Comparison of ENCODE assay signal across 21 cellular contexts in genomic region chr20:50376888-50377459, GRCh38.
DNase-seq lines count a peak whose midpoint lies in the region; ATAC-seq, FAIRE-seq and TF ChIP-seq lines count a peak whose summit lies in the region.
"Had no signal": no experiment of that assay in that cellular context is flagged by ENCODE, and none has a peak within 500 bp of the region (broad histone marks: within the 10 kb centered on the region; RNA-seq: fewer than 3 reads in every experiment).

No MANE protein-coding gene starts in this region.

- H3K4me1 Mint-ChIP-seq in CD14-positive monocyte = peaks cover 51% of the 10 kb centered on the region

- no peaks in the 10 kb centered on the region for H3K79me2 ChIP-seq in keratinocyte (ENCODE audit: control insufficient read depth, insufficient read depth, low read length)

- H3K4me2 ChIP-seq in BLaER1 = peak overlapping the region; percentile 1; the same call in 1 of the 2 replicates
- H3K4me2 ChIP-seq in keratinocyte (ENCODE audit: control insufficient read depth, extremely low read depth, insufficient read depth, low read depth, low read length) = no peak overlapping the region

- no peaks in the 10 kb centered on the region for H3K27me3 ChIP-seq in BLaER1
- no peaks in the 10 kb centered on the region for H3K27me3 ChIP-seq in RWPE2 (ENCODE audit: insufficient read depth, poor library complexity, severe bottlenecking)
- H3K27me3 ChIP-seq in keratinocyte (ENCODE audit: control insufficient read depth, extremely low read depth, insufficient read depth, low read length) = no peaks in the 10 kb centered on the region
- H3K27me3 ChIP-seq: ascending aorta, esophagus squamous epithelium, tibial artery had no signal

- intact Hi-C loops in CD14-positive monocyte (cut with micrococcal nuclease) = no loop called here

- peaks cover 0 to 2% (median 0%) of the 10 kb centered on the region in 7 donors for H3K9me3 Mint-ChIP-seq in CD14-positive monocyte
- H3K9me3 Mint-ChIP-seq: CD4-positive, alpha-beta T cell; naive thymus-derived CD8-positive, alpha-beta T cell had no signal

- H3K4me1 ChIP-seq in BLaER1 = peaks cover 35% of the 10 kb centered on the region
- peaks cover 55% of the 10 kb centered on the region for H3K4me1 ChIP-seq in RWPE2 (ENCODE audit: insufficient read depth, poor library complexity, severe bottlenecking)
- H3K4me1 ChIP-seq in keratinocyte (ENCODE audit: control insufficient read depth, extremely low read depth, insufficient read depth, low read length) = peaks cover 33% of the 10 kb centered on the region

- dilution Hi-C loops in keratinocyte (cut with MboI; ENCODE audit: extremely low pct_ligation_motif_present, low sequenced_read_pairs) = no loop called here

- H3K36me3 Mint-ChIP-seq in CD14-positive monocyte = peaks cover 0 to 2% of the 10 kb centered on the region in 2 donors
- H3K36me3 Mint-ChIP-seq: naive thymus-derived CD8-positive, alpha-beta T cell had no signal

- H3K9me1 ChIP-seq in keratinocyte (ENCODE audit: control insufficient read depth, extremely low read depth, insufficient read depth, low read length) = peaks cover 2% of the 10 kb centered on the region

- H3K9ac ChIP-seq in BLaER1 (no peak overlapping the region), keratinocyte (ENCODE audit: control insufficient read depth, extremely low read depth, insufficient read depth, low read length) (peak overlapping the region; percentile 40)

- no peak overlapping the region for H3K4me3 Mint-ChIP-seq in CD14-positive monocyte
- H3K4me3 Mint-ChIP-seq: CD4-positive, alpha-beta T cell had no signal

- no peak for FAIRE-seq in keratinocyte (lab: Jason Lieb, UNC)
- FAIRE-seq: GM19239 had no signal

- H3K4me3 ChIP-seq in BLaER1 (no peak overlapping the region), RWPE2 (ENCODE audit: severe bottlenecking) (no peak overlapping the region), keratinocyte (ENCODE audit: control insufficient read depth in 2 of 3, extremely low read depth in 1 of 3, insufficient read depth in 2 of 3, low read depth in 1 of 3, low read length in 3 of 3) (no peak overlapping the region)
- H3K4me3 ChIP-seq: ascending aorta, esophagus squamous epithelium, tibial artery had no signal

- H4K20me1 ChIP-seq in BLaER1 = no peaks in the 10 kb centered on the region
- H4K20me1 ChIP-seq in keratinocyte (ENCODE audit: control insufficient read depth, extremely low read depth, insufficient read depth, low read length) = no peaks in the 10 kb centered on the region

- peak overlapping the region; percentile 38 for H2AFZ ChIP-seq in keratinocyte (ENCODE audit: control insufficient read depth, low read length)

- H3K27ac ChIP-seq in BLaER1 = no peak overlapping the region
- H3K27ac ChIP-seq in RWPE2 (ENCODE audit: poor library complexity, severe bottlenecking) = peak overlapping the region; percentile 54
- no peak overlapping the region for H3K27ac ChIP-seq in keratinocyte (ENCODE audit: control insufficient read depth, insufficient read depth, low read length)
- H3K27ac ChIP-seq: ascending aorta, esophagus squamous epithelium, tibial artery had no signal

- TF ChIP-seq CTCF in RWPE2 (IDR thresholded peaks at IDR 0.05; ENCODE audit: poor library complexity, severe bottlenecking) = no peak
- TF ChIP-seq CTCF in keratinocyte (optimal IDR thresholded peaks at IDR 0.05 in 1 of 3, IDR thresholded peaks at IDR 0.05 in 1 of 3, conservative IDR thresholded peaks at IDR 0.05 in 1 of 3; ENCODE audit: extremely low read depth in 1 of 3, insufficient read depth in 2 of 3, low read length in 3 of 3) = no peak
- TF ChIP-seq CTCF in CD14-positive monocyte (IDR thresholded peaks at IDR 0.05) = no peak

- DNase-seq in ELR (ENCODE audit: low read depth) = peak; percentile 74
- peak; percentile 97 for DNase-seq in RWPE2 (ENCODE audit: low spot score)
- no peak for DNase-seq in keratinocyte (ENCODE audit: low read depth, low spot score)
- no peak for DNase-seq in CD14-positive monocyte (ENCODE audit: low spot score)
- DNase-seq in NCI-H128 (lab: John Stamatoyannopoulos, UW; ENCODE audit: unreplicated experiment) = no peak
- DNase-seq in CD1c-positive myeloid dendritic cell (ENCODE audit: extremely low spot score) = no peak
- DNase-seq: CD4-positive, alpha-beta T cell; esophagus squamous epithelium; KBM-7; NCI-H1694 treated with DMSO at 0.1 percent for 48 hours; NCI-H524 treated with DMSO at 0.1 percent for 48 hours; retina; SHP77; stimulated activated CD4-positive, alpha-beta T cell treated with anti-CD3 and anti-CD28 coated beads, Interleukin-2, amount 100 ng/mL, for 24 hours; tibial artery had no signal

- H3K9me3 ChIP-seq in BLaER1 = no peaks in the 10 kb centered on the region
- H3K9me3 ChIP-seq in RWPE2 (ENCODE audit: severe bottlenecking) = no peaks in the 10 kb centered on the region
- H3K9me3 ChIP-seq in keratinocyte (ENCODE audit: control insufficient read depth, low read depth, low read length) = no peaks in the 10 kb centered on the region
- H3K9me3 ChIP-seq: ascending aorta, esophagus squamous epithelium, tibial artery had no signal

- ATAC-seq in RWPE2 (ENCODE audit: low read depth) = peak; percentile 73
- ATAC-seq in HG02642 (IDR thresholded peaks at IDR 0.05; ENCODE audit: poor library complexity, unreplicated experiment) = no peak
- ATAC-seq: left lobe of liver; naive thymus-derived CD8-positive, alpha-beta T cell had no signal

- no peaks in the 10 kb centered on the region for H3K36me3 ChIP-seq in BLaER1
- no peaks in the 10 kb centered on the region for H3K36me3 ChIP-seq in RWPE2 (ENCODE audit: low read depth)
- H3K36me3 ChIP-seq in keratinocyte (ENCODE audit: control insufficient read depth in 2 of 2, extremely low read depth in 1 of 2, insufficient read depth in 2 of 2, low read length in 2 of 2) = no peaks in the 10 kb centered on the region
- H3K36me3 ChIP-seq: ascending aorta, esophagus squamous epithelium, tibial artery had no signal

- H3K27me3 Mint-ChIP-seq in CD14-positive monocyte (ENCODE audit: low read depth in 3 of 3) = peaks cover 1 to 7% (median 5%) of the 10 kb centered on the region in 3 donors
- H3K27me3 Mint-ChIP-seq: CD4-positive, alpha-beta T cell had no signal

- peak overlapping the region in 3 of 7 donors; percentile 36 to 58 (median 43) for H3K27ac Mint-ChIP-seq in CD14-positive monocyte
- H3K27ac Mint-ChIP-seq: CD4-positive, alpha-beta T cell had no signal

Comparison
In these comparisons a context has a peak if more than half of its experiments do, and no peak if none do; other contexts are left out.
1. DNase-seq: peak in ELR (single experiment) and RWPE2 (single experiment); none in keratinocyte (single experiment), CD14-positive monocyte (single experiment), NCI-H128 (single experiment) and CD1c-positive myeloid dendritic cell (single experiment).